Comparison of ENCODE assay signal across 8 cellular contexts in genomic region chr7:37198906-37199485, GRCh38.
DNase-seq lines count a peak whose midpoint lies in the region; ATAC-seq and TF ChIP-seq lines count a peak whose summit lies in the region.

No MANE protein-coding gene starts in this region.

- no peaks in the 10 kb centered on the region for H3K79me2 ChIP-seq in GM23248 (ENCODE audit: insufficient read depth)

- WGBS in GM23248 (ENCODE audit: low coverage in 1 of 2, low lambda C conversion rate in 2 of 2, missing lambda C conversion rate in 2 of 2), 2 experiments: 22 to 23% methylated on average over 6 of the region's 6 CpGs

- CTCF ChIA-PET in MCF 10A (lab: Yijun Ruan, JAX): interaction anchor here (0.6 to 12.7 kb wide), 57 partner anchors 8 to 1788 kb away, joined by 3 to 174 read pairs (median 4); partner anchors contain the start of gene ANLN

- ATAC-seq in HG02970 (IDR thresholded peaks at IDR 0.05; ENCODE audit: low FRiP score, unreplicated experiment): no peak

- no peaks in the 10 kb centered on the region for H3K27me3 Mint-ChIP-seq in CD14-positive monocyte (ENCODE audit: low read depth in 3 of 3)
- H3K27me3 Mint-ChIP-seq in MCF 10A (ENCODE audit: insufficient read depth, unreplicated experiment): no peaks in the 10 kb centered on the region

- H3K27ac ChIP-seq in GM23248: no peak overlapping the region
- no peak overlapping the region for H3K27ac ChIP-seq in WERI-Rb-1

- H3K4me1 ChIP-seq in GM23248 (ENCODE audit: insufficient read depth): no peaks in the 10 kb centered on the region

- TF ChIP-seq CTCF in CD14-positive monocyte (IDR thresholded peaks at IDR 0.05) (peak; percentile 96), WERI-Rb-1 (IDR thresholded peaks at IDR 0.05; ENCODE audit: low read depth, low read length) (peak; percentile 78), MCF 10A (IDR thresholded peaks at IDR 0.05; ENCODE audit: unreplicated experiment) (peak; percentile 92)

- H3K36me3 Mint-ChIP-seq in CD14-positive monocyte (peaks cover 54 to 68% of the 10 kb centered on the region in 2 donors), MCF 10A (ENCODE audit: insufficient read depth, unreplicated experiment) (no peaks in the 10 kb centered on the region)

- H3K27me3 ChIP-seq in GM23248 (replicated peaks; ENCODE audit: insufficient read depth): no peaks in the 10 kb centered on the region
- no peaks in the 10 kb centered on the region for H3K27me3 ChIP-seq in WERI-Rb-1 (ENCODE audit: insufficient read depth, low read depth, severe bottlenecking)

- H3K9me3 ChIP-seq in GM23248 (ENCODE audit: low read depth) (no peaks in the 10 kb centered on the region), WERI-Rb-1 (ENCODE audit: severe bottlenecking) (no peaks in the 10 kb centered on the region)

- BruUV-seq in MCF 10A (replicated peaks; lab: Mats Ljungman, UMichigan): no TSS peak

- H3K27ac Mint-ChIP-seq in CD14-positive monocyte (peak overlapping the region in 1 of 7 donors; percentile 8), MCF 10A (ENCODE audit: low read depth, unreplicated experiment) (no peak overlapping the region)

- H3K9me3 Mint-ChIP-seq in CD14-positive monocyte: no peaks in the 10 kb centered on the region
- no peaks in the 10 kb centered on the region for H3K9me3 Mint-ChIP-seq in MCF 10A (ENCODE audit: unreplicated experiment)

- no peaks in the 10 kb centered on the region for H3F3A ChIP-seq in GM23248 (ENCODE audit: insufficient read depth)

- no peaks in the 10 kb centered on the region for H3K36me3 ChIP-seq in GM23248 (ENCODE audit: low read depth)
- H3K36me3 ChIP-seq in WERI-Rb-1: no peaks in the 10 kb centered on the region

- H3K9me2 ChIP-seq in GM23248 (ENCODE audit: insufficient read depth): no peaks in the 10 kb centered on the region

- POLR2A ChIA-PET in MCF 10A (lab: Yijun Ruan, JAX): no interaction called here

- H4K20me1 ChIP-seq in GM23248 (ENCODE audit: insufficient read depth): no peaks in the 10 kb centered on the region

- intact Hi-C loops in CD14-positive monocyte (cut with micrococcal nuclease): no loop called here
- intact Hi-C loops in MCF 10A (cut with micrococcal nuclease): loop anchor here (1.0 to 5.0 kb wide), 2 partner anchors 727 to 758 kb away; no protein-coding TSS in a partner anchor

- H2AFZ ChIP-seq in GM23248: no peak overlapping the region

- in situ Hi-C loops in GM23248 (cut with MboI): loop anchor here (25.0 kb wide), 1 partner anchor 712 kb away; no protein-coding TSS in a partner anchor

- H3K4me3 ChIP-seq in GM23248: no peak overlapping the region
- H3K4me3 ChIP-seq in WERI-Rb-1 (ENCODE audit: low read depth, low read length): no peak overlapping the region

- peak; percentile 69 for DNase-seq in CD14-positive monocyte (ENCODE audit: low spot score)
- peak; percentile 78 for DNase-seq in GM23248
- DNase-seq in NCI-H2081 (lab: John Stamatoyannopoulos, UW): peak; percentile 86 to 88
- DNase-seq in WERI-Rb-1: peak; percentile 79
- peak; percentile 84 for DNase-seq in MCF 10A (ENCODE audit: unreplicated experiment)
- DNase-seq in iris pigment epithelial cell (ENCODE audit: low read depth): peak; percentile 73
- peak; percentile 47 to 65 for DNase-seq in stimulated activated CD4-positive, alpha-beta T cell treated with anti-CD3 and anti-CD28 coated beads, Interleukin-15, amount 100 ng/mL, for 48 hours (ENCODE audit: low read depth in 2 of 2)

- H3K4me3 Mint-ChIP-seq in CD14-positive monocyte: no peak overlapping the region
- no peak overlapping the region for H3K4me3 Mint-ChIP-seq in MCF 10A (ENCODE audit: unreplicated experiment)

- no peak overlapping the region for H3K9ac ChIP-seq in GM23248

- H3K4me2 ChIP-seq in GM23248 (ENCODE audit: unreplicated experiment): no peak overlapping the region

- H3K4me1 Mint-ChIP-seq in CD14-positive monocyte (peaks cover 2% of the 10 kb centered on the region), MCF 10A (ENCODE audit: insufficient read depth, unreplicated experiment) (peaks cover 6% of the 10 kb centered on the region)
